In the genomic region with DNA sequence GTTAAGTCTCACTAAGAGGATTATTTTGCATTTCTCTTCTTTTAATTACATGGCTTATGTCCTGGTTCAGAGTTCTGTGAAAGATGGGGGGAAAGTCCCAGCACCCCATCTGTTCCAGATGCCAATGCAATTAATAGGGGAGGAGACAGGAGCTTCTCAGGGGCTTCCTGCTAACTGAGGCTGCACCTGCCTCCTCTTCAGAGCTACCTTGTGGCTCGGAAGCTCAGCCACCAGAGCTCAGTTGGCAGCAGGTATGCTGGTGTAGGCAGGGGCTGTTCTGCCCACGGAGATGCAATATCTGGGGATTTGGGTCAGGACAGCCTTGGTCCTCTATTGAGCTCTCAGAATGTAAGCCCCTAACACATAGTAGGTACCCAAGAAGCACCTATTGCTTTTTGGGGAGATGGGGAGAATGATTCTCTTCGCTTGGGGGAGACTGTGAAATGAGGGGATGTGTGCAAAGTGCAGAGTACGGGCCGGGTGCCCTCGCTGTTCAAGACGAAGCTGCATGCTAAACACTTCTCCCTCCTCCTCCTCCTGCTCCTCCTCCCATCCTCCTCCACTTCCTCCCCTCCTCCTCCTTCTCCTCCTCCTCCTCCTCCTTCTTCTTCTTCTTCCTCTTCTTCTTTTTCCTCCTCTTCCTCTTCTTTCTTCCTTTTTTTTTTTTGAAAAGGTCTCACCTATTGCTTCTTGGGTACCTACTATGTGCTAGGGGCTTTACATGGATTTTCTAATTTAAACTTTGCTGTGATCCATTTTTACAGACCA, we compare ENCODE assay signal across 26 cellular contexts.
DNase-seq lines count a peak whose midpoint lies in the region; ATAC-seq, FAIRE-seq and TF ChIP-seq lines count a peak whose summit lies in the region.
"Had no signal": no experiment of that assay in that cellular context is flagged by ENCODE, and none has a peak within 500 bp of the region (broad histone marks: within the 10 kb centered on the region; RNA-seq: fewer than 3 reads in every experiment).

No MANE protein-coding gene starts in this region.

- H3K4me3 Mint-ChIP-seq in nephron progenitor cell: no peak overlapping the region
- H3K4me3 Mint-ChIP-seq: activated CD4-positive, alpha-beta T cell treated with anti-CD3 and anti-CD28 coated beads for 36 hours; CD4-positive, alpha-beta T cell; naive B cell had no signal

- peaks cover 8% of the 10 kb centered on the region for H3K4me1 Mint-ChIP-seq in nephron progenitor cell
- H3K4me1 Mint-ChIP-seq: activated CD4-positive, alpha-beta T cell treated with anti-CD3 and anti-CD28 coated beads for 36 hours; naive B cell had no signal

- H3K4me1 ChIP-seq in gastroesophageal sphincter: no peaks in the 10 kb centered on the region
- H3K4me1 ChIP-seq: HAP-1, left ventricle myocardium inferior, tibial nerve had no signal

- no peaks in the 10 kb centered on the region for H3K36me3 ChIP-seq in gastroesophageal sphincter
- H3K36me3 ChIP-seq: HAP-1, left ventricle myocardium inferior, MG63, tibial nerve had no signal

- H3K27ac Mint-ChIP-seq in nephron progenitor cell: peak overlapping the region; percentile 33
- H3K27ac Mint-ChIP-seq: activated CD4-positive, alpha-beta T cell treated with anti-CD3 and anti-CD28 coated beads for 36 hours; CD4-positive, alpha-beta T cell had no signal

- TF ChIP-seq EP300 in gastroesophageal sphincter (IDR thresholded peaks at IDR 0.05): no peak

- no peaks in the 10 kb centered on the region for H3K36me3 Mint-ChIP-seq in nephron progenitor cell (ENCODE audit: low read depth)

- H3K9me3 Mint-ChIP-seq in nephron progenitor cell: peaks cover 10% of the 10 kb centered on the region
- H3K9me3 Mint-ChIP-seq: CD4-positive, alpha-beta T cell had no signal

- peaks cover 51% of the 10 kb centered on the region for H3K27me3 ChIP-seq in gastroesophageal sphincter
- H3K27me3 ChIP-seq: MG63 had no signal

- DNase-seq in NCI-H1417 (lab: John Stamatoyannopoulos, UW): peak in 2 of 3 experiments; percentile 3 to 6
- no peak for DNase-seq in NCI-H1417 treated with DMSO at 0.1 percent for 48 hours (lab: John Stamatoyannopoulos, UW)
- DNase-seq in D721Med (ENCODE audit: insufficient read length, low spot score): peak; percentile 39
- DNase-seq in nephron progenitor cell: no peak
- no peak for DNase-seq in stimulated activated CD4-positive, alpha-beta T cell treated with anti-CD3 and anti-CD28 coated beads, Interleukin-4, amount 100 ng/mL, for 24 hours
- DNase-seq in midbrain (lab: John Stamatoyannopoulos, UW): no peak
- DNase-seq: activated CD4-positive, alpha-beta T cell treated with anti-CD3 and anti-CD28 coated beads for 36 hours; activated naive CD4-positive, alpha-beta T cell treated with anti-CD3 and anti-CD28 coated beads, Interleukin-2, amount 50 U/mL, for 16 hours; amygdala; CD4-positive, alpha-beta T cell; KBM-7; left ventricle myocardium inferior; MG63; naive B cell; NCI-H1436; NCI-H2081 treated with DMSO at 0.1 percent for 48 hours; NCI-H526; small intestine; stimulated activated CD4-positive, alpha-beta T cell treated with anti-CD3 and anti-CD28 coated beads, Interleukin-1b, Interleukin-23, amount 100 ng/mL, for 48 hours had no signal

- H3K27me3 Mint-ChIP-seq in nephron progenitor cell (ENCODE audit: low read depth, poor library complexity): peaks cover 22% of the 10 kb centered on the region

- peak; percentile 90 for FAIRE-seq in D721Med (lab: Jason Lieb, UNC)
- FAIRE-seq: A204.1, G401.6, GM19239, small intestine had no signal

- H3K4me3 ChIP-seq in gastroesophageal sphincter: no peak overlapping the region
- H3K4me3 ChIP-seq: HAP-1, left ventricle myocardium inferior, MG63, tibial nerve had no signal

- H3K27ac ChIP-seq in gastroesophageal sphincter: no peak overlapping the region
- H3K27ac ChIP-seq: left ventricle myocardium inferior, tibial nerve had no signal

- ATAC-seq in SK-N-SH treated with all-trans-retinoic acid at 6 μM for 48 hours (no peak), gastroesophageal sphincter (no peak)
- ATAC-seq: activated CD4-positive, alpha-beta T cell treated with anti-CD3 and anti-CD28 coated beads for 36 hours had no signal

- WGBS in gastroesophageal sphincter (ENCODE audit: low coverage in 1 of 2), 2 donors: 52 to 53% methylated on average over 6 of the region's 7 CpGs

- no peak for TF ChIP-seq POLR2A in gastroesophageal sphincter (IDR thresholded peaks at IDR 0.05)

- no peak for TF ChIP-seq CTCF in D721Med (IDR thresholded peaks at IDR 0.05; ENCODE audit: insufficient read depth, missing control alignments)
- TF ChIP-seq CTCF in nephron progenitor cell (IDR thresholded peaks at IDR 0.05): no peak
- no peak for TF ChIP-seq CTCF in gastroesophageal sphincter (IDR thresholded peaks at IDR 0.05)

- no peaks in the 10 kb centered on the region for H3K9me3 ChIP-seq in gastroesophageal sphincter
- H3K9me3 ChIP-seq: HAP-1, MG63 had no signal

TF ChIP-seq in SK-N-SH treated with all-trans-retinoic acid at 6 μM for 48 hours, 23 proteins besides CTCF, POLR2A, EP300 and RAD21:
- TF ChIP-seq ZFP3 (CRISPR knock-in tag; IDR thresholded peaks at IDR 0.05) (no peak), TCF4 (CRISPR knock-in tag; IDR thresholded peaks at IDR 0.05; ENCODE audit: borderline replicate concordance) (peak; percentile 5; the same call in 1 of the 2 replicates)

Comparison
In these comparisons a context has a peak if more than half of its experiments do, and no peak if none do; other contexts are left out.
1. DNase-seq: peak in NCI-H1417 (2 of 3) and D721Med (single experiment); none in NCI-H1417 treated with DMSO at 0.1 percent for 48 hours (single experiment), nephron progenitor cell (single experiment), stimulated activated CD4-positive, alpha-beta T cell treated with anti-CD3 and anti-CD28 coated beads, Interleukin-4, amount 100 ng/mL, for 24 hours (single experiment) and midbrain (single experiment).